Comparison of ENCODE assay signal across 1 cellular context in the genomic region with DNA sequence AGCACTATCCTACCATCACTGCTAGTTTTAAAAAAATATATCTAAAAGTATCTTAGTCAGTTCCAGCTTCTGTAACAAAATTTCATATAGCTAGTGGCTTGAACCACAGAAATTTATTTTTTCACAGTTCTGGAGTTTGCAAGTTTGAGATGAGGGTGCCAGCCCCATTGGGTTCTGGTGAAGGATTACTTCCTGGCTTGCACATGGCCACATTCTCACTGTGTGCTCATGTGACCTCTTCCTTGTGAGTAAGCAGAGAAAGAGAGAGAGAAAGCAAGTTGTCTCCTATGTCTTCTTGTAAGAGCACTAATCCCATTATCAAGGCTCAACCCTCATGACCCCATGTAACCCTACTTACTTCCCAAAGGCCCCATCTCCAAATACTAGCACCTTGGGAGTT.
TF ChIP-seq lines count a peak whose summit lies in the region.

No MANE protein-coding gene starts in this region.

TF ChIP-seq in HepG2, 621 proteins besides CTCF, POLR2A, EP300 and RAD21 (continued from another document):
- TF ChIP-seq LRRFIP1 (CRISPR knock-in tag; conservative IDR thresholded peaks at IDR 0.05) (no peak), ZNF350 (CRISPR knock-in tag; IDR thresholded peaks at IDR 0.05; ENCODE audit: borderline replicate concordance, low read depth) (no peak), ZNF891 (CRISPR knock-in tag; IDR thresholded peaks at IDR 0.05) (no peak)
